Comparison of ENCODE assay signal across 9 cellular contexts in the genomic region with DNA sequence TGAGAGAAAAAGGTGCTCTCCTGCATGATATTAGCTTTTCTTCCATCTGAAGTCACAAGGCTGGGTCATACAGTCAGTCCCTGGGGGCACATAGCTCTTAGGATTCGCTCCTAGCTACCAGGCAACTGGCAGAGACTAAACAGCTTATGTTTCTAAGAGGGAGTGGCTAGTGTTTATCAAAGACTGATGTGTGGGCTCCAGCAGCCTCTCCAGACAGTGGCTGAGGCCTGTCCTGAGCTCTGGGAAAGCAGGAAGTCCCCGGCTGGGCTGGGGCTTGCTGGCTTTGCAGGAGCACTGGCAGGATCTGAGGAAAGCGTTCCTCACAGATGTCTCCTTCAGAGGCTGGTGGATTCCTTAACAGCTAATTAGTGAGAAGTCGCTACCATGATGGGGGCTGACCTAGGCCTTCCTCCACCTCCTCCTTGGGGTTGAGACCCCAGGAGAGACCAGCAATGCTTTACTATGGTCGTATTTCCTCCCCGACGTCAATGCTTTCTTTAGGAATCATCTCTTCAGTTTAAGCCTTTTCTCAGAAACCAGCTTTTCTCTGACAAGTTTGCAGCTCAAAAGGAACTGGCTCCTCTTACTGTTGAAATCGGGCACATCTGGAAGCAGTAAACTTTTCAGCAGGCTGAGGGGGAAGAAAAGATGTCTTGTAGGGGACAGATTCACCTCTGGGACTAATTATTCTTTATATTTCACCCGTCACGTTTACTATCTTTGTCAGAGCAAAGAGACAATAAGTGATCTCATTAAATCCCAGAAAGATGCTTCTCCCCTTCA. TPM values are rescaled to one million over a fixed set of nuclear protein-coding genes. Genes with fewer than 3 reads are reported as not detected.
A peak's percentile ranks its signal among the peaks of the same experiment; 100 is the strongest.
DNase-seq lines count a peak whose midpoint lies in the region; ATAC-seq and TF ChIP-seq lines count a peak whose summit lies in the region.
"Had no signal": no experiment of that assay in that cellular context is flagged by ENCODE, and none has a peak within 500 bp of the region (broad histone marks: within the 10 kb centered on the region; RNA-seq: fewer than 3 reads in every experiment).

No MANE protein-coding gene starts in this region.

- H3K27ac ChIP-seq in uterus: peak overlapping the region; percentile 85 to 98

- peak; percentile 70 for ATAC-seq in Right ventricle myocardium inferior
- no peak for ATAC-seq in GM18907 (IDR thresholded peaks at IDR 0.05; ENCODE audit: unreplicated experiment)
- ATAC-seq in left lobe of liver: no peak

- no peak overlapping the region for H3K4me3 ChIP-seq in uterus

- H3K36me3 Mint-ChIP-seq in brain: no peaks in the 10 kb centered on the region

- no peaks in the 10 kb centered on the region for H3K27me3 Mint-ChIP-seq in brain

- TF ChIP-seq POLR2A in uterus (IDR thresholded peaks at IDR 0.05): no peak

- H3K4me3 Mint-ChIP-seq in brain: peak overlapping the region in 3 of 5 experiments; percentile 65 to 73 (median 66)

- no peaks in the 10 kb centered on the region for H3K36me3 ChIP-seq in uterus

- intact Hi-C loops in Right ventricle myocardium inferior (cut with DNase I): loop anchor here (5.0 kb wide), 1 partner anchor 58 kb away; no protein-coding TSS in a partner anchor
- intact Hi-C loops in cardiac septum (cut with DNase I): loop anchor here (5.0 kb wide), 1 partner anchor 38 kb away; no protein-coding TSS in a partner anchor
- intact Hi-C loops in uterus (cut with DNase I; ENCODE audit: low total_unique reads): no loop called here

- H3K9me3 ChIP-seq in uterus: no peaks in the 10 kb centered on the region

- H3K4me1 Mint-ChIP-seq in brain: peaks cover 83% of the 10 kb centered on the region

- TF ChIP-seq CTCF in brain (conservative IDR thresholded peaks at IDR 0.05) (no peak), uterus (IDR thresholded peaks at IDR 0.05) (no peak)

- peak overlapping the region in 3 of 5 experiments; percentile 94 to 97 (median 97) for H3K27ac Mint-ChIP-seq in brain

- H3K27me3 ChIP-seq in uterus: no peaks in the 10 kb centered on the region

- H3K9me3 Mint-ChIP-seq in brain: no peaks in the 10 kb centered on the region

- H3K4me1 ChIP-seq in uterus: peaks cover 0 to 17% of the 10 kb centered on the region in 2 donors

- DNase-seq in Right ventricle myocardium inferior (ENCODE audit: missing footprints) (peak; percentile 84), cardiac septum (ENCODE audit: low spot score) (no peak), kidney tubule cell (ENCODE audit: low spot score) (peak; percentile 13), uterus (peak; percentile 56 to 60), left lobe of liver (ENCODE audit: low spot score) (no peak)
- DNase-seq in activated naive CD4-positive, alpha-beta T cell treated with anti-CD3 and anti-CD28 coated beads, Interleukin-2, amount 50 U/mL, for 16 hours: no peak
- DNase-seq: NCI-H1105 had no signal

RNA-seq across cellular contexts. Expression of a gene that starts 33.5 kb away (rescaled TPM):
- total RNA-seq in Right ventricle myocardium inferior (1.8 TPM), cardiac septum (2.4 TPM), uterus (10 to 100 TPM in 1 of 4 donors, 1 to 10 TPM in 2, under 1 TPM in 1; 0.88 to 10.9 (median 3.4) TPM), left lobe of liver (1.9 TPM)
- 3.2 TPM for polyA plus RNA-seq in brain (ENCODE audit: insufficient read depth, low read depth, low replicate concordance)

Comparison
In these comparisons a context has a peak if more than half of its experiments do, and no peak if none do; other contexts are left out.
1. DNase-seq: peak in Right ventricle myocardium inferior (single experiment), kidney tubule cell (single experiment) and uterus (2 of 2); none in cardiac septum (single experiment), left lobe of liver (single experiment) and activated naive CD4-positive, alpha-beta T cell treated with anti-CD3 and anti-CD28 coated beads, Interleukin-2, amount 50 U/mL, for 16 hours (single experiment).